13 cellular contexts compared by ENCODE assay signal in the genomic region with DNA sequence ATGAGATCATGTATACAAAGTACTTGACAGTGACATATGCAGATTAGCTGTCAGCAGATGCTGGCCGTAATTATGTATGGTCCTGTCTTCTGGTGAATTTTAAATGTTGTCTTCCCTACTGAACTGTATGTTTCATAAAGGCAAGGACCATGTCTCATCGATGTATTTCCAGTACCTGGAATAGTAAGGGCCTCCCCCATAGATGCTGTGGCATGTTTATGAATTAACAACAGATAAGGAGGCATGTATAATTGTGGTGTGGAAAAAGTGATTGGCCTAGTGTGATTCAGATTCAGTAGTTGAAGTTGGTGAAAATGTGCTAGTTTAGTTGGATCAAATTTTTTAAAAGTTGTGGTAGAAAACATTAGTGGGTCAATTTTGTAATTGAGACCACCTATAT.
DNase-seq lines count a peak whose midpoint lies in the region; ATAC-seq and TF ChIP-seq lines count a peak whose summit lies in the region.
"Had no signal": no experiment of that assay in that cellular context is flagged by ENCODE, and none has a peak within 500 bp of the region (broad histone marks: within the 10 kb centered on the region; RNA-seq: fewer than 3 reads in every experiment).

No MANE protein-coding gene starts in this region.

- H3K4me1 Mint-ChIP-seq in activated CD8-positive, alpha-beta T cell treated with anti-CD3 and anti-CD28 coated beads for 36 hours (ENCODE audit: low read depth): peaks cover 71% of the 10 kb centered on the region
- H3K4me1 Mint-ChIP-seq in activated CD8-positive, alpha-beta T cell treated with anti-CD3 and anti-CD28 coated beads, Interleukin-2, amount 10 ng/mL, durations not matched to agents 7 days and 5 days (ENCODE audit: low read depth): peaks cover 44% of the 10 kb centered on the region
- H3K4me1 Mint-ChIP-seq in activated naive CD8-positive, alpha-beta T cell treated with anti-CD3 and anti-CD28 coated beads, Interleukin-2, amount 50 U/mL, for 24 hours: peaks cover 67% of the 10 kb centered on the region
- H3K4me1 Mint-ChIP-seq in glutamatergic neuron (ENCODE audit: low read depth, unreplicated experiment): no peaks in the 10 kb centered on the region
- no peaks in the 10 kb centered on the region for H3K4me1 Mint-ChIP-seq in progenitor cell of endocrine pancreas (ENCODE audit: low read depth)
- H3K4me1 Mint-ChIP-seq in endodermal cell: peaks cover 6% of the 10 kb centered on the region

- intact Hi-C loops in activated CD8-positive, alpha-beta T cell treated with anti-CD3 and anti-CD28 coated beads for 36 hours (cut with micrococcal nuclease): no loop called here

- no peaks in the 10 kb centered on the region for H3K4me1 ChIP-seq in endodermal cell (ENCODE audit: control insufficient read depth, insufficient read depth, low read length)

- no peaks in the 10 kb centered on the region for H3K36me3 ChIP-seq in endodermal cell (ENCODE audit: control insufficient read depth, insufficient read depth, low read length)

- H3K27ac ChIP-seq in endodermal cell (ENCODE audit: low read depth, low read length): no peak overlapping the region

- H3K9me3 Mint-ChIP-seq in activated CD8-positive, alpha-beta T cell treated with anti-CD3 and anti-CD28 coated beads for 36 hours: peaks cover 14% of the 10 kb centered on the region
- H3K9me3 Mint-ChIP-seq in activated CD8-positive, alpha-beta T cell treated with anti-CD3 and anti-CD28 coated beads, Interleukin-2, amount 10 ng/mL, durations not matched to agents 7 days and 5 days (ENCODE audit: insufficient read depth): peaks cover 16% of the 10 kb centered on the region
- peaks cover 11% of the 10 kb centered on the region for H3K9me3 Mint-ChIP-seq in activated naive CD8-positive, alpha-beta T cell treated with anti-CD3 and anti-CD28 coated beads, Interleukin-2, amount 50 U/mL, for 24 hours
- H3K9me3 Mint-ChIP-seq in glutamatergic neuron (ENCODE audit: unreplicated experiment): peaks cover 2% of the 10 kb centered on the region
- peaks cover 9% of the 10 kb centered on the region for H3K9me3 Mint-ChIP-seq in progenitor cell of endocrine pancreas (ENCODE audit: low read depth)
- H3K9me3 Mint-ChIP-seq in endodermal cell: peaks cover 4% of the 10 kb centered on the region

- peaks cover 8% of the 10 kb centered on the region for H3K9me3 ChIP-seq in endodermal cell (ENCODE audit: control insufficient read depth, low read length)

- DNase-seq in activated CD8-positive, alpha-beta T cell treated with anti-CD3 and anti-CD28 coated beads for 36 hours: peak; percentile 26
- no peak for DNase-seq in activated CD8-positive, alpha-beta T cell treated with anti-CD3 and anti-CD28 coated beads, Interleukin-2, amount 10 ng/mL, durations not matched to agents 7 days and 5 days
- peak; percentile 24 for DNase-seq in stimulated activated CD4-positive, alpha-beta T cell treated with anti-CD3 and anti-CD28 coated beads, Interleukin-4, amount 100 ng/mL, for 24 hours
- no peak for DNase-seq in stimulated activated CD4-positive, alpha-beta T cell treated with anti-CD3 and anti-CD28 coated beads, Interleukin-4, amount 100 ng/mL, for 1 hour
- no peak for DNase-seq in activated naive CD8-positive, alpha-beta T cell treated with anti-CD3 and anti-CD28 coated beads, Interleukin-2, amount 50 U/mL, for 24 hours
- no peak for DNase-seq in glutamatergic neuron
- no peak for DNase-seq in progenitor cell of endocrine pancreas (ENCODE audit: low spot score, unreplicated experiment)
- DNase-seq in endodermal cell: no peak
- DNase-seq: COR-L47, NCI-H1048, NCI-H1436 treated with DMSO at 0.1 percent for 48 hours, NCI-H2029 treated with DMSO at 0.1 percent for 48 hours, NCI-H748 treated with DMSO at 0.1 percent for 48 hours had no signal

- no peaks in the 10 kb centered on the region for H3K27me3 Mint-ChIP-seq in activated CD8-positive, alpha-beta T cell treated with anti-CD3 and anti-CD28 coated beads for 36 hours
- no peaks in the 10 kb centered on the region for H3K27me3 Mint-ChIP-seq in activated CD8-positive, alpha-beta T cell treated with anti-CD3 and anti-CD28 coated beads, Interleukin-2, amount 10 ng/mL, durations not matched to agents 7 days and 5 days (ENCODE audit: low read depth)
- H3K27me3 Mint-ChIP-seq in activated naive CD8-positive, alpha-beta T cell treated with anti-CD3 and anti-CD28 coated beads, Interleukin-2, amount 50 U/mL, for 24 hours: no peaks in the 10 kb centered on the region
- H3K27me3 Mint-ChIP-seq in glutamatergic neuron (ENCODE audit: unreplicated experiment) (peaks cover 5% of the 10 kb centered on the region), progenitor cell of endocrine pancreas (no peaks in the 10 kb centered on the region), endodermal cell (ENCODE audit: insufficient read depth) (no peaks in the 10 kb centered on the region)

- ATAC-seq in activated CD8-positive, alpha-beta T cell treated with anti-CD3 and anti-CD28 coated beads for 36 hours: peak; percentile 60
- no peak for ATAC-seq in activated CD8-positive, alpha-beta T cell treated with anti-CD3 and anti-CD28 coated beads, Interleukin-2, amount 10 ng/mL, durations not matched to agents 7 days and 5 days
- peak; percentile 91 for ATAC-seq in activated naive CD8-positive, alpha-beta T cell treated with anti-CD3 and anti-CD28 coated beads, Interleukin-2, amount 50 U/mL, for 24 hours

- H3K27ac Mint-ChIP-seq in activated CD8-positive, alpha-beta T cell treated with anti-CD3 and anti-CD28 coated beads for 36 hours: peak overlapping the region; percentile 85
- H3K27ac Mint-ChIP-seq in activated CD8-positive, alpha-beta T cell treated with anti-CD3 and anti-CD28 coated beads, Interleukin-2, amount 10 ng/mL, durations not matched to agents 7 days and 5 days: no peak overlapping the region
- H3K27ac Mint-ChIP-seq in activated naive CD8-positive, alpha-beta T cell treated with anti-CD3 and anti-CD28 coated beads, Interleukin-2, amount 50 U/mL, for 24 hours: peak overlapping the region; percentile 81
- no peak overlapping the region for H3K27ac Mint-ChIP-seq in glutamatergic neuron (ENCODE audit: unreplicated experiment)
- no peak overlapping the region for H3K27ac Mint-ChIP-seq in progenitor cell of endocrine pancreas
- no peak overlapping the region for H3K27ac Mint-ChIP-seq in endodermal cell

- H3K36me3 Mint-ChIP-seq in activated CD8-positive, alpha-beta T cell treated with anti-CD3 and anti-CD28 coated beads for 36 hours (ENCODE audit: low read depth): peaks cover 38% of the 10 kb centered on the region
- peaks cover 40% of the 10 kb centered on the region for H3K36me3 Mint-ChIP-seq in activated CD8-positive, alpha-beta T cell treated with anti-CD3 and anti-CD28 coated beads, Interleukin-2, amount 10 ng/mL, durations not matched to agents 7 days and 5 days (ENCODE audit: low read depth)
- peaks cover 30% of the 10 kb centered on the region for H3K36me3 Mint-ChIP-seq in activated naive CD8-positive, alpha-beta T cell treated with anti-CD3 and anti-CD28 coated beads, Interleukin-2, amount 50 U/mL, for 24 hours (ENCODE audit: low read depth)
- H3K36me3 Mint-ChIP-seq in glutamatergic neuron (ENCODE audit: unreplicated experiment) (no peaks in the 10 kb centered on the region), progenitor cell of endocrine pancreas (ENCODE audit: insufficient read depth) (peaks cover 4% of the 10 kb centered on the region), endodermal cell (ENCODE audit: low read depth) (peaks cover 3% of the 10 kb centered on the region)

- WGBS in endodermal cell (ENCODE audit: insufficient coverage in 1 of 2, insufficient read length in 1 of 2), 2 experiments: 83 to 97% methylated on average over 1 to 2 of the region's 2 CpGs

- POLR2A ChIA-PET in activated CD8-positive, alpha-beta T cell treated with anti-CD3 and anti-CD28 coated beads for 36 hours (lab: Charles Lee): no interaction called here
- POLR2A ChIA-PET in activated CD8-positive, alpha-beta T cell treated with anti-CD3 and anti-CD28 coated beads, Interleukin-2, amount 10 ng/mL, durations not matched to agents 7 days and 5 days (lab: Charles Lee): interaction anchor here (0.5 kb wide), 1 partner anchor 10 kb away, joined by 3 read pairs; no protein-coding TSS in a partner anchor

- CTCF ChIA-PET in activated CD8-positive, alpha-beta T cell treated with anti-CD3 and anti-CD28 coated beads for 36 hours (lab: Charles Lee): no interaction called here
- CTCF ChIA-PET in activated CD8-positive, alpha-beta T cell treated with anti-CD3 and anti-CD28 coated beads, Interleukin-2, amount 10 ng/mL, durations not matched to agents 7 days and 5 days (lab: Charles Lee): no interaction called here

- no peak overlapping the region for H3K9ac ChIP-seq in endodermal cell (ENCODE audit: extremely low read depth, low read length, poor library complexity, severe bottlenecking)

- H3K4me3 Mint-ChIP-seq in activated CD8-positive, alpha-beta T cell treated with anti-CD3 and anti-CD28 coated beads for 36 hours: no peak overlapping the region
- no peak overlapping the region for H3K4me3 Mint-ChIP-seq in activated CD8-positive, alpha-beta T cell treated with anti-CD3 and anti-CD28 coated beads, Interleukin-2, amount 10 ng/mL, durations not matched to agents 7 days and 5 days
- peak overlapping the region; percentile 15 for H3K4me3 Mint-ChIP-seq in activated naive CD8-positive, alpha-beta T cell treated with anti-CD3 and anti-CD28 coated beads, Interleukin-2, amount 50 U/mL, for 24 hours
- no peak overlapping the region for H3K4me3 Mint-ChIP-seq in glutamatergic neuron (ENCODE audit: unreplicated experiment)
- H3K4me3 Mint-ChIP-seq in progenitor cell of endocrine pancreas (ENCODE audit: low read depth): no peak overlapping the region
- no peak overlapping the region for H3K4me3 Mint-ChIP-seq in endodermal cell

- no peak overlapping the region for H3K4me3 ChIP-seq in endodermal cell (ENCODE audit: low read length)

- TF ChIP-seq CTCF in activated CD8-positive, alpha-beta T cell treated with anti-CD3 and anti-CD28 coated beads for 36 hours (IDR thresholded peaks at IDR 0.05): no peak
- TF ChIP-seq CTCF in glutamatergic neuron (IDR thresholded peaks at IDR 0.05; ENCODE audit: partially characterized antibody, unreplicated experiment) (no peak), progenitor cell of endocrine pancreas (IDR thresholded peaks at IDR 0.05; ENCODE audit: unreplicated experiment) (no peak), endodermal cell (conservative IDR thresholded peaks at IDR 0.05) (no peak)

- no peaks in the 10 kb centered on the region for H3K27me3 ChIP-seq in endodermal cell (ENCODE audit: control insufficient read depth, insufficient read depth, low read length, poor library complexity, severe bottlenecking)

Comparison
In these comparisons a context has a peak if more than half of its experiments do, and no peak if none do; other contexts are left out.
1. DNase-seq: peak in activated CD8-positive, alpha-beta T cell treated with anti-CD3 and anti-CD28 coated beads for 36 hours (single experiment) and stimulated activated CD4-positive, alpha-beta T cell treated with anti-CD3 and anti-CD28 coated beads, Interleukin-4, amount 100 ng/mL, for 24 hours (single experiment); none in activated CD8-positive, alpha-beta T cell treated with anti-CD3 and anti-CD28 coated beads, Interleukin-2, amount 10 ng/mL, durations not matched to agents 7 days and 5 days (single experiment), stimulated activated CD4-positive, alpha-beta T cell treated with anti-CD3 and anti-CD28 coated beads, Interleukin-4, amount 100 ng/mL, for 1 hour (single experiment), activated naive CD8-positive, alpha-beta T cell treated with anti-CD3 and anti-CD28 coated beads, Interleukin-2, amount 50 U/mL, for 24 hours (single experiment), glutamatergic neuron (single experiment), progenitor cell of endocrine pancreas (single experiment) and endodermal cell (single experiment).
2. H3K27ac Mint-ChIP-seq: peak in activated CD8-positive, alpha-beta T cell treated with anti-CD3 and anti-CD28 coated beads for 36 hours (single experiment) and activated naive CD8-positive, alpha-beta T cell treated with anti-CD3 and anti-CD28 coated beads, Interleukin-2, amount 50 U/mL, for 24 hours (single experiment); none in activated CD8-positive, alpha-beta T cell treated with anti-CD3 and anti-CD28 coated beads, Interleukin-2, amount 10 ng/mL, durations not matched to agents 7 days and 5 days (single experiment), glutamatergic neuron (single experiment), progenitor cell of endocrine pancreas (single experiment) and endodermal cell (single experiment).